7 cellular contexts compared by ENCODE assay signal in the genomic region with DNA sequence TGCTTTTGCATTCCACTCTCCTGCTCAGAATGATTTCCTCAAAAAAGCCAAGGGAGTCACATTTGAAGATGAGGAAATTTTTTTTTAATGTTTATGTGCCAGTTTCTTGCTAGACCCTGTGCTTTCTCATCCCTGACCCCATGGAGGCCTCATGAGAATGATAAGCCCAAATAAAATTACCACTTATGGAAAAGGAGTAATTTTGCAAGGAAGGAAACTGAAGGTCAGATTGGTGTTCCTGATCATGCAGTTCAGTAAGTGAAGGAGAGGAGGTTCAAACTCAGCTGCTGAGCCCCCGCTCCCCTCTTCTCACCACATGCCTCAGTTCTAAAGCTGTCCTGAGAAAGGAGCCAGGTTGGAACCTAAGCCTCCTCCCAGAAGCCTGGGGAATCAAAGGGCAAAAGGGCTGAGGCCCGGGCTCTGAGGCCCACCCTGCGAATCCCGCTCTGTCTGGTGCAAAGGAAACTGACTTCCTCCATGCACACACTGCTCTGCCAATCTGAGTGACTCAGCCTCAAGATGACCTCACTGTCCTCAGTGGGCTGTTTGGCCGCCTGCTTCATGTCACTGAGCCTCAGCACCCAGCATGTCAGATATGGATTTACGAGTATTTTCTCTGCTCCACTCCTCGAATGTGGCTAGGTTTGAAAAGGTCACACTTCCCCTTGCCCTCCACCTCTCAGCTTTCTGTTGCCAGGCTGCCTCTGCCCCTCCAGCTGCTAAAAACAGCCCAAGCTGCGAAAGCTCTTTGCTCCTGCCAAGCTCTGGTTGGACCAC. TPM values are rescaled to one million over a fixed set of nuclear protein-coding genes. Genes with fewer than 3 reads are reported as not detected.
DNase-seq lines count a peak whose midpoint lies in the region; ATAC-seq and TF ChIP-seq lines count a peak whose summit lies in the region.

No MANE protein-coding gene starts in this region.

- H3K4me1 ChIP-seq in HUES48 (ENCODE audit: control insufficient read depth, insufficient read depth, low read length) (peaks cover 25% of the 10 kb centered on the region), heart right ventricle (peaks cover 3 to 51% (median 42%) of the 10 kb centered on the region in 9 donors), rectal smooth muscle tissue (ENCODE audit: control insufficient read depth, insufficient read depth, low read length) (peaks cover 34% of the 10 kb centered on the region)

- no peaks in the 10 kb centered on the region for H3K9me3 Mint-ChIP-seq in activated CD8-positive, alpha-beta T cell treated with anti-CD3 and anti-CD28 coated beads for 36 hours

- peak overlapping the region; percentile 14 for H3K27ac Mint-ChIP-seq in activated CD8-positive, alpha-beta T cell treated with anti-CD3 and anti-CD28 coated beads for 36 hours

- no peak overlapping the region for H3K4me3 Mint-ChIP-seq in activated CD8-positive, alpha-beta T cell treated with anti-CD3 and anti-CD28 coated beads for 36 hours

- H3K27me3 Mint-ChIP-seq in activated CD8-positive, alpha-beta T cell treated with anti-CD3 and anti-CD28 coated beads for 36 hours, result peaks cover 3% of the 10 kb centered on the region

- H3K4me1 Mint-ChIP-seq in activated CD8-positive, alpha-beta T cell treated with anti-CD3 and anti-CD28 coated beads for 36 hours (ENCODE audit: low read depth), result peaks cover 2% of the 10 kb centered on the region

- CTCF ChIA-PET in activated CD8-positive, alpha-beta T cell treated with anti-CD3 and anti-CD28 coated beads for 36 hours (lab: Charles Lee), result interaction anchor here (0.7 to 0.8 kb wide), 3 partner anchors 12 to 226 kb away, joined by 3 read pairs; no protein-coding TSS in a partner anchor

- intact Hi-C loops in activated CD8-positive, alpha-beta T cell treated with anti-CD3 and anti-CD28 coated beads for 36 hours (cut with micrococcal nuclease), result no loop called here
- intact Hi-C loops in heart right ventricle (cut with DNase I), result loop anchor here in 3 of 10 donors (5.0 to 10.0 kb wide), 3 partner anchors 54 to 216 kb away; partner anchors contain the start of gene FLNB (in 2 of the 3)

- TF ChIP-seq CTCF in activated CD8-positive, alpha-beta T cell treated with anti-CD3 and anti-CD28 coated beads for 36 hours (IDR thresholded peaks at IDR 0.05), result no peak
- no peak for TF ChIP-seq CTCF in heart right ventricle (IDR thresholded peaks at IDR 0.05)

- H3K36me3 ChIP-seq in HUES48 (ENCODE audit: control insufficient read depth, insufficient read depth, low read length), result no peaks in the 10 kb centered on the region
- H3K36me3 ChIP-seq in heart right ventricle, result no peaks in the 10 kb centered on the region
- no peaks in the 10 kb centered on the region for H3K36me3 ChIP-seq in rectal smooth muscle tissue (ENCODE audit: control insufficient read depth, insufficient read depth, low read length)

- peak; percentile 48 for DNase-seq in activated CD8-positive, alpha-beta T cell treated with anti-CD3 and anti-CD28 coated beads for 36 hours
- DNase-seq in heart right ventricle (peak; percentile 64 to 85), GM19240 (ENCODE audit: insufficient read length, low spot score) (no peak)

- no peaks in the 10 kb centered on the region for H3K27me3 ChIP-seq in HUES48 (ENCODE audit: control insufficient read depth, insufficient read depth, low read length)
- H3K27me3 ChIP-seq in heart right ventricle, result no peaks in the 10 kb centered on the region
- no peaks in the 10 kb centered on the region for H3K27me3 ChIP-seq in rectal smooth muscle tissue (ENCODE audit: control insufficient read depth, insufficient read depth, low read length)

- H3K4me3 ChIP-seq in HUES48 (ENCODE audit: low read depth, low read length), result no peak overlapping the region
- no peak overlapping the region for H3K4me3 ChIP-seq in heart right ventricle
- no peak overlapping the region for H3K4me3 ChIP-seq in rectal smooth muscle tissue (ENCODE audit: low read length)

- H3K9me3 ChIP-seq in HUES48 (ENCODE audit: control insufficient read depth, insufficient read depth, low read length), result no peaks in the 10 kb centered on the region
- no peaks in the 10 kb centered on the region for H3K9me3 ChIP-seq in heart right ventricle

- H3K36me3 Mint-ChIP-seq in activated CD8-positive, alpha-beta T cell treated with anti-CD3 and anti-CD28 coated beads for 36 hours (ENCODE audit: low read depth), result no peaks in the 10 kb centered on the region

- ATAC-seq in activated CD8-positive, alpha-beta T cell treated with anti-CD3 and anti-CD28 coated beads for 36 hours, result peak; percentile 80
- ATAC-seq in heart right ventricle (peak; percentile 90 to 96 (median 95)), GM19035 (IDR thresholded peaks at IDR 0.05; ENCODE audit: unreplicated experiment) (no peak), HG02973 (IDR thresholded peaks at IDR 0.05; ENCODE audit: unreplicated experiment) (no peak)

- H3K9ac ChIP-seq in HUES48 (ENCODE audit: low read depth, low read length) (no peak overlapping the region), rectal smooth muscle tissue (ENCODE audit: low read length) (no peak overlapping the region)

- H3K27ac ChIP-seq in HUES48 (ENCODE audit: low read depth, low read length) (peak overlapping the region; percentile 45), heart right ventricle (peak overlapping the region; percentile 79 to 97 (median 93)), rectal smooth muscle tissue (ENCODE audit: low read depth, low read length) (peak overlapping the region; percentile 98)

- POLR2A ChIA-PET in activated CD8-positive, alpha-beta T cell treated with anti-CD3 and anti-CD28 coated beads for 36 hours (lab: Charles Lee), result no interaction called here

- 11% methylated on average over 8 of the region's 8 CpGs for WGBS in heart right ventricle, 2 donors

RNA-seq across cellular contexts. Expression of gene FLNB, which starts 56.9 kb away (rescaled TPM):
- total RNA-seq in activated CD8-positive, alpha-beta T cell treated with anti-CD3 and anti-CD28 coated beads for 36 hours, result 10 to 100 TPM; 26.3 to 28.4 TPM
- 10 to 100 TPM; 27.4 to 61.8 (median 38.6) TPM for total RNA-seq in heart right ventricle
- 10 to 100 TPM; 35.0 to 65.3 TPM for polyA plus RNA-seq in heart right ventricle

Comparison
In these comparisons a context has a peak if more than half of its experiments do, and no peak if none do; other contexts are left out.
1. H3K27ac ChIP-seq: peak in every context shown above with its lines; median percentile 98 in rectal smooth muscle tissue; 93 in heart right ventricle; 45 in HUES48.
2. ATAC-seq: peak in activated CD8-positive, alpha-beta T cell treated with anti-CD3 and anti-CD28 coated beads for 36 hours (single experiment) and heart right ventricle (8 of 8); none in GM19035 (single experiment) and HG02973 (single experiment).